ENCODE assay signal across 27 cellular contexts in the genomic region with DNA sequence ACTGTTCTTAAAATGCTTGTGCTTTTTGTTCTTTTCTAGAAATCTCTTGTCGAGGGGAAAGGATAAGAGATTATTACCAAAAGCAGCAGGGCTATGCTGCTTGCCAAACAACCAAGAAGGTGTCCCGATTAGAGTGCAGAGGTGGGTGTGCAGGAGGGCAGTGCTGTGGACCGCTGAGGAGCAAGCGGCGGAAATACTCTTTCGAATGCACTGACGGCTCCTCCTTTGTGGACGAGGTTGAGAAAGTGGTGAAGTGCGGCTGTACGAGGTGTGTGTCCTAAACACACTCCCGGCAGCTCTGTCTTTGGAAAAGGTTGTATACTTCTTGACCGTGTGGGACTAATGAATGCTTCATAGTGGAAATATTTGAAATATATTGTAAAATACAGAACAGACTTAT.
DNase-seq lines count a peak whose midpoint lies in the region; ATAC-seq and TF ChIP-seq lines count a peak whose summit lies in the region.
"Had no signal": no experiment of that assay in that cellular context is flagged by ENCODE, and none has a peak within 500 bp of the region (broad histone marks: within the 10 kb centered on the region; RNA-seq: fewer than 3 reads in every experiment).

No MANE protein-coding gene starts in this region.

- WGBS in right cardiac atrium, result 65% methylated on average over 12 of the region's 12 CpGs
- WGBS in iPS DF 6.9 (ENCODE audit: insufficient coverage, insufficient read length), result no CpG with 5 or more reads among the region's 12 CpGs
- no CpG with 5 or more reads among the region's 12 CpGs for WGBS in neuronal stem cell (ENCODE audit: extremely low coverage in 2 of 2, insufficient read length in 2 of 2, insufficient replicate concordance in 1 of 2), 2 donors

- ATAC-seq in right cardiac atrium, result no peak
- ATAC-seq in GM19397 (IDR thresholded peaks at IDR 0.05; ENCODE audit: unreplicated experiment), result no peak
- no peak for ATAC-seq in GM18907 (IDR thresholded peaks at IDR 0.05; ENCODE audit: unreplicated experiment)
- ATAC-seq: activated naive CD4-positive, alpha-beta T cell treated with anti-CD3 and anti-CD28 coated beads, Interleukin-2, amount 50 U/mL, for 72 hours had no signal

- H2AK5ac ChIP-seq in neuronal stem cell (ENCODE audit: low read depth, low read length), result no peak overlapping the region

- H3K4ac ChIP-seq in neuronal stem cell (ENCODE audit: low read length), result no peak overlapping the region

- no peak overlapping the region for H3K23ac ChIP-seq in neuronal stem cell (ENCODE audit: low read depth, low read length, poor library complexity)

- DNase-seq in cardiac muscle cell (ENCODE audit: low read depth in 1 of 2, low spot score in 1 of 2) (peak in 1 of 2 donors; percentile 5), right cardiac atrium (no peak), iPS DF 6.9 (ENCODE audit: low read depth, low spot score) (peak; percentile 25), neuronal stem cell (ENCODE audit: low spot score) (no peak), NCI-H510A (lab: John Stamatoyannopoulos, UW) (no peak), cerebellum (ENCODE audit: low spot score) (no peak)
- DNase-seq: activated CD4-positive, alpha-beta T cell treated with anti-CD3 and anti-CD28 coated beads for 48 hours; colonic mucosa; COR-L47; effector memory CD4-positive, alpha-beta T cell; GM23248; NCI-H1417 treated with DMSO at 0.1 percent for 48 hours; NCI-H2081 treated with DMSO at 0.1 percent for 48 hours; NCI-H345; NCI-H748 treated with DMSO at 0.1 percent for 48 hours; SJCRH30; stimulated activated naive CD4-positive, alpha-beta T cell; T1000; upper lobe of left lung had no signal

- H2BK12ac ChIP-seq in neuronal stem cell (ENCODE audit: low read length), result no peak overlapping the region

- H3K4me1 ChIP-seq in cardiac muscle cell (ENCODE audit: low read depth) (no peaks in the 10 kb centered on the region), right cardiac atrium (ENCODE audit: control insufficient read depth, insufficient read depth, low read length) (no peaks in the 10 kb centered on the region), iPS DF 6.9 (ENCODE audit: control insufficient read depth, insufficient read depth, low read length) (0 out of 2 replicates have a peak, but pooled peaks cover 1% of the 10 kb centered on the region), neuronal stem cell (ENCODE audit: control insufficient read depth in 2 of 2, insufficient read depth in 1 of 2, low read depth in 1 of 2, low read length in 2 of 2) (peaks cover 7 to 22% of the 10 kb centered on the region in 2 donors)
- H3K4me1 ChIP-seq: left ventricle myocardium inferior, SJCRH30, suprapubic skin had no signal

- intact Hi-C loops in right cardiac atrium (cut with DNase I), result no loop called here

- H3K4me2 ChIP-seq in neuronal stem cell (ENCODE audit: insufficient read depth, low read length, poor library complexity, severe bottlenecking), result no peak overlapping the region

- no peak overlapping the region for H2BK5ac ChIP-seq in neuronal stem cell (ENCODE audit: low read length)

- H3K79me1 ChIP-seq in neuronal stem cell (ENCODE audit: low read depth, low read length), result no peaks in the 10 kb centered on the region

- H3K36me3 ChIP-seq in cardiac muscle cell (peaks cover 16% of the 10 kb centered on the region), iPS DF 6.9 (ENCODE audit: control insufficient read depth, insufficient read depth, low read length) (no peaks in the 10 kb centered on the region), neuronal stem cell (replicated peaks in 1 of 2; ENCODE audit: control insufficient read depth in 2 of 2, insufficient read depth in 2 of 2, low read length in 2 of 2) (peaks cover 0 to 61% of the 10 kb centered on the region in 2 donors)
- H3K36me3 ChIP-seq: colonic mucosa, left ventricle myocardium inferior, SJCRH30, suprapubic skin, upper lobe of left lung had no signal

- H3K14ac ChIP-seq in neuronal stem cell (ENCODE audit: low read length), result no peak overlapping the region

- H2BK120ac ChIP-seq in neuronal stem cell (ENCODE audit: low read depth, low read length), result no peak overlapping the region

- H2BK15ac ChIP-seq in neuronal stem cell (ENCODE audit: low read length), result no peak overlapping the region

- no peak overlapping the region for H3K9ac ChIP-seq in neuronal stem cell (ENCODE audit: low read depth, low read length, poor library complexity)
- H3K9ac ChIP-seq: GM23248 had no signal

- no peak for TF ChIP-seq CTCF in cardiac muscle cell (IDR thresholded peaks at IDR 0.05; ENCODE audit: low read depth, low read length)

- no peak overlapping the region for H2AFZ ChIP-seq in neuronal stem cell (ENCODE audit: low read length)
- H2AFZ ChIP-seq: GM23248 had no signal

- H3K27ac ChIP-seq in cardiac muscle cell, result peak overlapping the region; percentile 49
- no peak overlapping the region for H3K27ac ChIP-seq in right cardiac atrium (ENCODE audit: low read length)
- no peak overlapping the region for H3K27ac ChIP-seq in iPS DF 6.9 (ENCODE audit: low read length)
- H3K27ac ChIP-seq in neuronal stem cell (replicated peaks; ENCODE audit: low read length), result no peak overlapping the region
- H3K27ac ChIP-seq: C4-2B, GM23248, HL-60, left ventricle myocardium inferior, SJCRH30, suprapubic skin, upper lobe of left lung, VCaP had no signal

- H3K4me3 ChIP-seq in cardiac muscle cell (no peak overlapping the region), right cardiac atrium (ENCODE audit: low read length) (no peak overlapping the region), iPS DF 6.9 (ENCODE audit: low read length) (no peak overlapping the region), neuronal stem cell (ENCODE audit: low read length in 2 of 2) (no peak overlapping the region)
- H3K4me3 ChIP-seq: colonic mucosa, GM23248, left ventricle myocardium inferior, SJCRH30, suprapubic skin, upper lobe of left lung had no signal

- H4K8ac ChIP-seq in neuronal stem cell (ENCODE audit: low read depth, low read length), result peak overlapping the region; percentile 95

- peak overlapping the region; percentile 83 for H3K18ac ChIP-seq in neuronal stem cell (ENCODE audit: low read length)

- H3K9me3 ChIP-seq in cardiac muscle cell (ENCODE audit: low read depth) (no peaks in the 10 kb centered on the region), right cardiac atrium (ENCODE audit: control insufficient read depth, low read length) (no peaks in the 10 kb centered on the region), iPS DF 6.9 (ENCODE audit: control insufficient read depth, insufficient read depth, low read length) (no peaks in the 10 kb centered on the region), neuronal stem cell (replicated peaks in 1 of 2; ENCODE audit: control insufficient read depth in 2 of 2, insufficient read depth in 1 of 2, low read depth in 1 of 2, low read length in 2 of 2) (peaks cover 0 to 2% of the 10 kb centered on the region in 2 donors)
- H3K9me3 ChIP-seq: colonic mucosa, left ventricle myocardium inferior, SJCRH30, suprapubic skin, upper lobe of left lung had no signal

- H3K27me3 ChIP-seq in cardiac muscle cell (no peaks in the 10 kb centered on the region), right cardiac atrium (ENCODE audit: control insufficient read depth, insufficient read depth) (no peaks in the 10 kb centered on the region), iPS DF 6.9 (ENCODE audit: control insufficient read depth, insufficient read depth, low read length) (no peaks in the 10 kb centered on the region), neuronal stem cell (ENCODE audit: control insufficient read depth in 3 of 3, insufficient read depth in 3 of 3, low read depth in 1 of 3, low read length in 3 of 3) (no peaks in the 10 kb centered on the region)
- H3K27me3 ChIP-seq: colonic mucosa, suprapubic skin, upper lobe of left lung had no signal

- H4K91ac ChIP-seq in neuronal stem cell (ENCODE audit: low read depth, low read length, poor library complexity), result no peak overlapping the region
